Comparison of ENCODE assay signal across 1 cellular context in the genomic region with DNA sequence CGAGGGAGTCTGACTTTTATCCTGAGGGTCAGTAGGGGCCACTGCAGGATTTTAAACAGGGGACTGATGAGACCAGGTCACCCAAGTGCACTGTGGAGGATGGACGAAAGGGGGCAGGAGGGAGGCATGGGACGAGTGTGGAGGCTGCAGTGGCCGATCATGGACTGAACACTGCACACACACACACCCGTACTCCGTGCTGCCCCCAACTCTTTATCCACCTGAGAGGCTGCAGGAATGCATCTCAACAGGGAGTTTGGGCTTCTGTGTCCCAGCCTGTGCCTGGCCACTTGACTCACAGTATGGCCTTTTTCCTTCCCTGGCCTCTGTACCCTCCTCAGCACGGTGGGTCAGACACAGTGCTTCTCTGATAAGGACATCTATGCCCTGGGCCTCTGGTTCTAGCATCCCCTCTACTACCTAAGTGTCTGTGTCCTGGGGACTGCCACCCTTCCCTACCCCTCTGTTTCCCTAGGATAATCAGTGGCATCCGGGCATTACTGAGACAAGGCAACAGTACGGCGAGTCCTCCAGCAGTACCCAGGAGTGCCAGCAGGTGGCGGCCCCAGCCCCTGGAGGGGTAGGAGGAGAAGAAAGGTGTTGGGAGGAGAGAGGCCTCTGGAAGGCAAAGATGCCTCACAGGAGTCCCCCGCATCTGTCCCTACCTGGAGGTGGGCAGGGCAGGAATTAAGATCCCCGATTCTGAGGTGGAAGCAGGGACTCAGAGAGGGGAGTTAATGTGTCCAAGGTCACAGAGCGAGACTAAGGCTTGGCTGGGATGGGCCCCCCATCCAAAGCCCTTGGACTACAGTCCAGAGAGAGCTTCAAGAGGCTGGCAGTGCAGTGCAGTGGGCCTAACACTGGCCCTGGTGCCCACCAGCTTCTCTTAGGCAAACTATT.
TF ChIP-seq lines count a peak whose summit lies in the region.

No MANE protein-coding gene starts in this region.

TF ChIP-seq in HepG2, 621 proteins besides CTCF, POLR2A, EP300 and RAD21 (continues in another document):
- TF ChIP-seq ZKSCAN5 (CRISPR knock-in tag; IDR thresholded peaks at IDR 0.05) (0 out of 2 replicates have a peak, but pooled peaks have one; percentile 41), FOXK1 (CRISPR knock-in tag; IDR thresholded peaks at IDR 0.05; ENCODE audit: borderline replicate concordance, low read depth) (peak; percentile 44; the same call in 1 of the 2 replicates), ZNF776 (CRISPR knock-in tag; IDR thresholded peaks at IDR 0.05) (no peak), HNRNPLL (IDR thresholded peaks at IDR 0.05; ENCODE audit: low read depth, low read length, poor library complexity, severe bottlenecking) (no peak), SAP130 (CRISPR knock-in tag; IDR thresholded peaks at IDR 0.05; ENCODE audit: low read depth) (peak; percentile 34; the same call in 1 of the 2 replicates), HDAC1 (CRISPR knock-in tag; IDR thresholded peaks at IDR 0.05) (peak; percentile 40; the same call in 1 of the 2 replicates), AFF4 (CRISPR knock-in tag; IDR thresholded peaks at IDR 0.05) (no peak), ZNF563 (CRISPR knock-in tag; IDR thresholded peaks at IDR 0.05) (peak; percentile 27; the same call in 1 of the 2 replicates), ERF (CRISPR knock-in tag; IDR thresholded peaks at IDR 0.05) (no peak), SNAPC4 (CRISPR knock-in tag; IDR thresholded peaks at IDR 0.05) (no peak), ZNF782 (CRISPR knock-in tag; IDR thresholded peaks at IDR 0.05; ENCODE audit: borderline replicate concordance) (peak; percentile 26; the same call in 1 of the 2 replicates), SP140L (CRISPR knock-in tag; IDR thresholded peaks at IDR 0.05; ENCODE audit: borderline replicate concordance) (0 out of 2 replicates have a peak, but pooled peaks have one; percentile 15), ZNF501 (CRISPR knock-in tag; IDR thresholded peaks at IDR 0.05) (peak; percentile 40; the same call in 1 of the 2 replicates), ZNF740 (CRISPR knock-in tag; IDR thresholded peaks at IDR 0.05) (no peak), KIAA2018 (CRISPR knock-in tag; IDR thresholded peaks at IDR 0.05; ENCODE audit: borderline replicate concordance) (no peak), PHF20 (CRISPR knock-in tag; IDR thresholded peaks at IDR 0.05) (no peak), STAG1 (CRISPR knock-in tag; IDR thresholded peaks at IDR 0.05) (peak; percentile 63), YEATS2 (CRISPR knock-in tag; IDR thresholded peaks at IDR 0.05; ENCODE audit: borderline replicate concordance) (peak; percentile 47; the same call in 1 of the 2 replicates), FOSL1 (CRISPR knock-in tag; IDR thresholded peaks at IDR 0.05; ENCODE audit: borderline replicate concordance) (no peak), MTERF4 (CRISPR knock-in tag; IDR thresholded peaks at IDR 0.05) (no peak)
- TF ChIP-seq, protein P1, sequence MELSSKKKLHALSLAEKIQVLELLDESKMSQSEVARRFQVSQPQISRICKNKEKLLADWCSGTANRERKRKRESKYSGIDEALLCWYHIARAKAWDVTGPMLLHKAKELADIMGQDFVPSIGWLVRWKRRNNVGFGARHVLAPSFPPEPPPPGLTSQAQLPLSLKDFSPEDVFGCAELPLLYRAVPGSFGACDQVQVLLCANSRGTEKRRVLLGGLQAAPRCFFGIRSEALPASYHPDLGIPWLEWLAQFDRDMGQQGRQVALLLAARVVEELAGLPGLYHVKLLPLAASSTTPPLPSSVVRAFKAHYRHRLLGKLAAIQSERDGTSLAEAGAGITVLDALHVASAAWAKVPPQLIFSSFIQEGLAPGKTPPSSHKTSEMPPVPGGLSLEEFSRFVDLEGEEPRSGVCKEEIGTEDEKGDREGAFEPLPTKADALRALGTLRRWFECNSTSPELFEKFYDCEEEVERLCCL (CRISPR knock-in tag; IDR thresholded peaks at IDR 0.05; ENCODE audit: borderline replicate concordance) = no peak
- TF ChIP-seq, protein P2, sequence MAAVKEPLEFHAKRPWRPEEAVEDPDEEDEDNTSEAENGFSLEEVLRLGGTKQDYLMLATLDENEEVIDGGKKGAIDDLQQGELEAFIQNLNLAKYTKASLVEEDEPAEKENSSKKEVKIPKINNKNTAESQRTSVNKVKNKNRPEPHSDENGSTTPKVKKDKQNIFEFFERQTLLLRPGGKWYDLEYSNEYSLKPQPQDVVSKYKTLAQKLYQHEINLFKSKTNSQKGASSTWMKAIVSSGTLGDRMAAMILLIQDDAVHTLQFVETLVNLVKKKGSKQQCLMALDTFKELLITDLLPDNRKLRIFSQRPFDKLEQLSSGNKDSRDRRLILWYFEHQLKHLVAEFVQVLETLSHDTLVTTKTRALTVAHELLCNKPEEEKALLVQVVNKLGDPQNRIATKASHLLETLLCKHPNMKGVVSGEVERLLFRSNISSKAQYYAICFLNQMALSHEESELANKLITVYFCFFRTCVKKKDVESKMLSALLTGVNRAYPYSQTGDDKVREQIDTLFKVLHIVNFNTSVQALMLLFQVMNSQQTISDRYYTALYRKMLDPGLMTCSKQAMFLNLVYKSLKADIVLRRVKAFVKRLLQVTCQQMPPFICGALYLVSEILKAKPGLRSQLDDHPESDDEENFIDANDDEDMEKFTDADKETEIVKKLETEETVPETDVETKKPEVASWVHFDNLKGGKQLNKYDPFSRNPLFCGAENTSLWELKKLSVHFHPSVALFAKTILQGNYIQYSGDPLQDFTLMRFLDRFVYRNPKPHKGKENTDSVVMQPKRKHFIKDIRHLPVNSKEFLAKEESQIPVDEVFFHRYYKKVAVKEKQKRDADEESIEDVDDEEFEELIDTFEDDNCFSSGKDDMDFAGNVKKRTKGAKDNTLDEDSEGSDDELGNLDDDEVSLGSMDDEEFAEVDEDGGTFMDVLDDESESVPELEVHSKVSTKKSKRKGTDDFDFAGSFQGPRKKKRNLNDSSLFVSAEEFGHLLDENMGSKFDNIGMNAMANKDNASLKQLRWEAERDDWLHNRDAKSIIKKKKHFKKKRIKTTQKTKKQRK (IDR thresholded peaks at IDR 0.05; ENCODE audit: low read length) = no peak
